In genomic region chr3:184314700-184315505, GRCh38 we compare ENCODE assay signal across 8 cellular contexts. TPM values are rescaled to one million over a fixed set of nuclear protein-coding genes. Genes with fewer than 3 reads are reported as not detected.
DNase-seq lines count a peak whose midpoint lies in the region; ATAC-seq, FAIRE-seq and TF ChIP-seq lines count a peak whose summit lies in the region.

No MANE protein-coding gene starts in this region.

- H3K4me3 ChIP-seq in H7 (ENCODE audit: insufficient read depth, low read depth, low read length) (peak overlapping the region; percentile 81), MG63 (peak overlapping the region; percentile 87)

- peak overlapping the region; percentile 84 for H3K4me3 Mint-ChIP-seq in chondrocyte (ENCODE audit: unreplicated experiment)

- no peak for TF ChIP-seq CTCF in chondrocyte (IDR thresholded peaks at IDR 0.05)
- TF ChIP-seq CTCF in D721Med (IDR thresholded peaks at IDR 0.05; ENCODE audit: insufficient read depth, missing control alignments) = no peak

- FAIRE-seq in GM12892 (lab: Jason Lieb, UNC) (no peak), D721Med (lab: Jason Lieb, UNC) (no peak)

- peaks cover 36% of the 10 kb centered on the region for H3K4me1 Mint-ChIP-seq in chondrocyte (ENCODE audit: low read depth)

- no peaks in the 10 kb centered on the region for H3K27me3 ChIP-seq in H7 (ENCODE audit: control insufficient read depth, insufficient read depth, low read length)
- 0 out of 2 replicates have a peak, but pooled peaks cover 2% of the 10 kb centered on the region for H3K27me3 ChIP-seq in MG63

- peak; percentile 53 to 55 for ATAC-seq in activated CD4-positive, CD25-positive, alpha-beta regulatory T cell treated with anti-CD3 and anti-CD28 coated beads, Interleukin-2, amount 50 U/mL, for 24 hours

- peak overlapping the region; percentile 74 for H3K27ac Mint-ChIP-seq in chondrocyte (ENCODE audit: unreplicated experiment)

- TF ChIP-seq POLR2A in GM12892 (IDR thresholded peaks at IDR 0.05; ENCODE audit: low read depth, low read length) = no peak; the same call in none of the 2 replicates

- H3K36me3 ChIP-seq in H7 (replicated peaks; ENCODE audit: control insufficient read depth, insufficient read depth, low read length) (peaks cover 24% of the 10 kb centered on the region), MG63 (peaks cover 48% of the 10 kb centered on the region)

- no peaks in the 10 kb centered on the region for H3K9me3 ChIP-seq in MG63

- H3K36me3 Mint-ChIP-seq in chondrocyte (ENCODE audit: low read depth) = peaks cover 13% of the 10 kb centered on the region

- H3K27me3 Mint-ChIP-seq in chondrocyte (ENCODE audit: low read depth) = no peaks in the 10 kb centered on the region

- no peaks in the 10 kb centered on the region for H3K9me3 Mint-ChIP-seq in chondrocyte (ENCODE audit: low read depth)

- peak; percentile 61 for DNase-seq in GM12892 (ENCODE audit: insufficient read length)
- DNase-seq in H7 = peak; percentile 92
- DNase-seq in MG63 = peak; percentile 86
- no peak for DNase-seq in chondrocyte (ENCODE audit: low spot score)
- peak; percentile 86 for DNase-seq in left kidney (ENCODE audit: low read depth, low spot score)
- peak; percentile 62 for DNase-seq in stimulated activated CD4-positive, alpha-beta T cell treated with anti-CD3 and anti-CD28 coated beads, Interleukin-4, amount 100 ng/mL, for 24 hours
- no peak for DNase-seq in D721Med (ENCODE audit: insufficient read length, low spot score)

RNA-seq across cellular contexts. Expression of gene EIF4G1, which starts 0.5 kb away (rescaled TPM):
- 124 TPM for polyA plus RNA-seq in GM12892 (2012; ENCODE audit: missing spikeins)
- 359 and 392 TPM in 2 replicates for total RNA-seq in H7 (2014; rRNA removed; shearing (Covaris generic))
- 378 and 439 TPM in 2 replicates for total RNA-seq in MG63 (2014; rRNA removed; shearing (Covaris generic); ENCODE audit: low replicate concordance)
- 388 to 532 TPM (median 403 TPM) in 3 replicates for total RNA-seq in chondrocyte

RNA-seq across cellular contexts. Expression of gene PSMD2, which starts 15.9 kb away (rescaled TPM):
- 110 TPM for polyA plus RNA-seq in GM12892 (2012; ENCODE audit: missing spikeins)
- total RNA-seq in H7 (2014; rRNA removed; shearing (Covaris generic)) = 378 and 392 TPM in 2 replicates
- 1,179 and 1,305 TPM in 2 replicates for total RNA-seq in MG63 (2014; rRNA removed; shearing (Covaris generic); ENCODE audit: low replicate concordance)
- 237 to 288 TPM (median 238 TPM) in 3 replicates for total RNA-seq in chondrocyte

RNA-seq across cellular contexts. Expression of gene FAM131A, which starts 22.5 kb away (rescaled TPM):
- 1.6 TPM for polyA plus RNA-seq in GM12892 (2012; ENCODE audit: missing spikeins)
- 36.9 and 41.1 TPM in 2 replicates for total RNA-seq in H7 (2014; rRNA removed; shearing (Covaris generic))
- 4.8 and 8.8 TPM in 2 replicates for total RNA-seq in MG63 (2014; rRNA removed; shearing (Covaris generic); ENCODE audit: low replicate concordance)
- total RNA-seq in chondrocyte = 13.4 to 15.3 TPM (median 13.4 TPM) in 3 replicates

RNA-seq across cellular contexts. Expression of gene ECE2, which starts 39.1 kb away (rescaled TPM):
- not detected for polyA plus RNA-seq in GM12892 (2012; ENCODE audit: missing spikeins)
- total RNA-seq in H7 (2014; rRNA removed; shearing (Covaris generic)) = not detected in 2 replicates
- total RNA-seq in MG63 (2014; rRNA removed; shearing (Covaris generic); ENCODE audit: low replicate concordance) = not detected in 2 replicates
- not detected in 3 replicates for total RNA-seq in chondrocyte

RNA-seq across cellular contexts. Expression of gene CLCN2, which starts 46.5 kb away (rescaled TPM):
- polyA plus RNA-seq in GM12892 (2012; ENCODE audit: missing spikeins) = 1.2 TPM
- 17.1 and 22.3 TPM in 2 replicates for total RNA-seq in H7 (2014; rRNA removed; shearing (Covaris generic))
- total RNA-seq in MG63 (2014; rRNA removed; shearing (Covaris generic); ENCODE audit: low replicate concordance) = 2.6 and 2.9 TPM in 2 replicates
- 3.1 to 6.5 TPM (median 3.1 TPM) in 3 replicates for total RNA-seq in chondrocyte

Comparison
In these comparisons a context has a peak if more than half of its experiments do, and no peak if none do; other contexts are left out.
1. DNase-seq: peak in GM12892 (single experiment), H7 (single experiment), MG63 (single experiment), left kidney (single experiment) and stimulated activated CD4-positive, alpha-beta T cell treated with anti-CD3 and anti-CD28 coated beads, Interleukin-4, amount 100 ng/mL, for 24 hours (single experiment); none in chondrocyte (single experiment) and D721Med (single experiment).